Comparison of ENCODE assay signal across 30 cellular contexts in genomic region chr9:129339539-129340157, GRCh38.
DNase-seq lines count a peak whose midpoint lies in the region; ATAC-seq, FAIRE-seq and TF ChIP-seq lines count a peak whose summit lies in the region.
"Had no signal": no experiment of that assay in that cellular context is flagged by ENCODE, and none has a peak within 500 bp of the region (broad histone marks: within the 10 kb centered on the region; RNA-seq: fewer than 3 reads in every experiment).

No MANE protein-coding gene starts in this region.

- H3K18ac ChIP-seq in IMR-90 (ENCODE audit: low read depth, low read length): peak overlapping the region; percentile 78

- WGBS in A549 (ENCODE audit: missing lambda C conversion rate): 99% methylated on average over 3 of the region's 3 CpGs
- WGBS in IMR-90 (ENCODE audit: extremely low coverage in 2 of 2, insufficient read length in 1 of 2), 2 experiments: 87 to 100% methylated on average over 2 to 3 of the region's 3 CpGs

- POLR2A ChIA-PET in A549 (lab: Yijun Ruan, JAX) (no interaction called here), IMR-90 (lab: Charles Lee; ENCODE audit: unreplicated experiment) (no interaction called here)
- POLR2A ChIA-PET in activated CD4-positive, alpha-beta T cell treated with anti-CD3 and anti-CD28 coated beads for 36 hours (lab: Charles Lee): no interaction called here

- H2BK15ac ChIP-seq in IMR-90 (ENCODE audit: low read depth, low read length): peak overlapping the region; percentile 85; the same call in 2 of the 3 replicates

- H2AK5ac ChIP-seq in IMR-90 (ENCODE audit: low read depth, low read length): peak overlapping the region; percentile 90

- H2BK5ac ChIP-seq in IMR-90 (ENCODE audit: low read depth, low read length, poor library complexity, severe bottlenecking): peak overlapping the region; percentile 85

- in situ Hi-C loops in IMR-90 (cut with MboI; ENCODE audit: low sequenced_read_pairs): loop anchor here (10.0 kb wide), 1 partner anchor 265 kb away; no protein-coding TSS in a partner anchor

- peak overlapping the region; percentile 83 for H3K23ac ChIP-seq in IMR-90 (ENCODE audit: low read depth, low read length)

- no peak for FAIRE-seq in A549 (lab: Jason Lieb, UNC)

- no peak overlapping the region for H3K27ac Mint-ChIP-seq in activated CD4-positive, alpha-beta T cell treated with anti-CD3 and anti-CD28 coated beads for 36 hours
- H3K27ac Mint-ChIP-seq: activated CD4-positive, alpha-beta T cell treated with anti-CD3 and anti-CD28 coated beads, Interleukin-2, amount 10 ng/mL, durations not matched to agents 24 days and 14 days; B cell had no signal

- H2AK9ac ChIP-seq in IMR-90 (replicated peaks; ENCODE audit: low read depth, low read length, poor library complexity): peak overlapping the region; percentile 91

- H3K4me2 ChIP-seq in A549: no peak overlapping the region
- no peak overlapping the region for H3K4me2 ChIP-seq in IMR-90 (ENCODE audit: low read depth, low read length)
- H3K4me2 ChIP-seq in osteoblast (ENCODE audit: insufficient read depth, low read length): peak overlapping the region; percentile 2

- H3K9me1 ChIP-seq in IMR-90 (ENCODE audit: insufficient read depth, low read length): peaks cover 31% of the 10 kb centered on the region

- TF ChIP-seq CTCF in A549 (IDR thresholded peaks at IDR 0.05) (no peak), IMR-90 (conservative IDR thresholded peaks at IDR 0.05; ENCODE audit: low read depth, low read length) (no peak), dorsolateral prefrontal cortex (IDR thresholded peaks at IDR 0.05 in 54 of 56, conservative IDR thresholded peaks at IDR 0.05 in 2 of 56; ENCODE audit: low read depth in 1 of 56, partially characterized antibody in 56 of 56) (no peak), osteoblast (IDR thresholded peaks at IDR 0.05; ENCODE audit: extremely low read depth, low read depth, low read length) (no peak)

- CTCF ChIA-PET in A549 (lab: Yijun Ruan, JAX) (interaction anchor here (1.0 to 1.6 kb wide), 3 partner anchors 17 to 200 kb away, joined by 3 to 4 read pairs (median 3); no protein-coding TSS in a partner anchor), IMR-90 (lab: Yijun Ruan, JAX) (no interaction called here)
- CTCF ChIA-PET in activated CD4-positive, alpha-beta T cell treated with anti-CD3 and anti-CD28 coated beads for 36 hours (lab: Charles Lee): interaction anchor here (1.2 kb wide), 1 partner anchor 19 kb away, joined by 5 read pairs; no protein-coding TSS in a partner anchor

- H4K5ac ChIP-seq in IMR-90 (ENCODE audit: low read depth, low read length): peak overlapping the region; percentile 81

- H3K27me3 ChIP-seq in IMR-90 (ENCODE audit: control insufficient read depth, insufficient read depth, low read length): no peaks in the 10 kb centered on the region
- H3K27me3 ChIP-seq in dorsolateral prefrontal cortex: no peaks in the 10 kb centered on the region
- no peaks in the 10 kb centered on the region for H3K27me3 ChIP-seq in osteoblast (ENCODE audit: insufficient read depth, low read length)
- H3K27me3 ChIP-seq: adrenal gland, colonic mucosa, heart right ventricle, right atrium auricular region, upper lobe of right lung had no signal

- H3K4me3 Mint-ChIP-seq in activated CD4-positive, alpha-beta T cell treated with anti-CD3 and anti-CD28 coated beads for 36 hours: no peak overlapping the region
- H3K4me3 Mint-ChIP-seq: activated CD4-positive, alpha-beta T cell treated with anti-CD3 and anti-CD28 coated beads, Interleukin-2, amount 10 ng/mL, durations not matched to agents 24 days and 14 days; B cell had no signal

- H3K36me3 ChIP-seq in IMR-90 (ENCODE audit: control insufficient read depth, insufficient read depth, low read length): no peaks in the 10 kb centered on the region
- H3K36me3 ChIP-seq in osteoblast (ENCODE audit: insufficient read depth, low read length): peaks cover 5% of the 10 kb centered on the region
- H3K36me3 ChIP-seq: adrenal gland, colonic mucosa, heart right ventricle, right atrium auricular region, upper lobe of right lung, WERI-Rb-1 had no signal

- H4K91ac ChIP-seq in IMR-90 (ENCODE audit: insufficient read depth, low read depth, low read length): peak overlapping the region; percentile 72

- ATAC-seq in A549 (no peak), IMR-90 (ENCODE audit: low read depth) (no peak), HG02763 (IDR thresholded peaks at IDR 0.05; ENCODE audit: unreplicated experiment) (no peak), HG03159 (IDR thresholded peaks at IDR 0.05; ENCODE audit: unreplicated experiment) (no peak)
- ATAC-seq in activated CD4-positive, alpha-beta T cell treated with anti-CD3 and anti-CD28 coated beads for 36 hours: no peak
- ATAC-seq: heart right ventricle, upper lobe of right lung had no signal

- H2BK120ac ChIP-seq in IMR-90 (ENCODE audit: low read depth, low read length): peak overlapping the region; percentile 85

- H4K20me1 ChIP-seq in IMR-90 (ENCODE audit: insufficient read depth, low read length): no peaks in the 10 kb centered on the region
- H4K20me1 ChIP-seq in osteoblast (ENCODE audit: insufficient read depth, low read length): no peaks in the 10 kb centered on the region

- H3K56ac ChIP-seq in IMR-90 (ENCODE audit: extremely low read depth, insufficient read depth, low read length): peak overlapping the region; percentile 50

- no peaks in the 10 kb centered on the region for H3K9me3 ChIP-seq in A549
- H3K9me3 ChIP-seq in IMR-90 (ENCODE audit: control insufficient read depth, insufficient read depth, low read length): no peaks in the 10 kb centered on the region
- H3K9me3 ChIP-seq in osteoblast (ENCODE audit: low read depth, low read length): no peaks in the 10 kb centered on the region
- H3K9me3 ChIP-seq: adrenal gland, colonic mucosa, heart right ventricle, right atrium auricular region, upper lobe of right lung had no signal

- H3K4me1 ChIP-seq in A549: peaks cover 49% of the 10 kb centered on the region
- peaks cover 35% of the 10 kb centered on the region for H3K4me1 ChIP-seq in IMR-90 (ENCODE audit: control insufficient read depth, insufficient read depth, low read length)
- H3K4me1 ChIP-seq in osteoblast (ENCODE audit: insufficient read depth, low read length): peaks cover 40% of the 10 kb centered on the region

- peaks cover 0 to 18% of the 10 kb centered on the region in 2 experiments; a peak in 2 of 4 replicates for H3K79me1 ChIP-seq in IMR-90 (ENCODE audit: low read depth in 1 of 2, low read length in 2 of 2)

- H2AFZ ChIP-seq in IMR-90 (replicated peaks; ENCODE audit: low read length, poor library complexity): peak overlapping the region; percentile 81
- H2AFZ ChIP-seq in osteoblast (ENCODE audit: low read length): peak overlapping the region; percentile 24
- H2AFZ ChIP-seq: parathyroid adenoma had no signal

- no peaks in the 10 kb centered on the region for H3K36me3 Mint-ChIP-seq in activated CD4-positive, alpha-beta T cell treated with anti-CD3 and anti-CD28 coated beads for 36 hours (ENCODE audit: low read depth)

- H3K4me1 Mint-ChIP-seq in activated CD4-positive, alpha-beta T cell treated with anti-CD3 and anti-CD28 coated beads for 36 hours: peaks cover 23% of the 10 kb centered on the region

- no TSS peak for BruUV-seq in IMR-90 (replicated peaks; lab: Mats Ljungman, UMichigan)

- peak overlapping the region; percentile 95 for H3K4ac ChIP-seq in IMR-90 (ENCODE audit: low read depth, low read length)

- intact Hi-C loops in IMR-90 (cut with micrococcal nuclease): no loop called here
- intact Hi-C loops in dorsolateral prefrontal cortex (cut with DNase I): loop anchor here in 1 of 2 donors (5.0 kb wide), 1 partner anchor 63 kb away; no protein-coding TSS in a partner anchor
- intact Hi-C loops in activated CD4-positive, alpha-beta T cell treated with anti-CD3 and anti-CD28 coated beads for 36 hours (cut with DNase I, micrococcal nuclease): loop anchor here in 1 of 2 experiments (5.0 kb wide), 2 partner anchors 162 to 197 kb away; partner anchors contain the start of gene IER5L

- H3K4me3 ChIP-seq in A549 (no peak overlapping the region), IMR-90 (ENCODE audit: insufficient read depth, low read depth, low read length) (no peak overlapping the region), dorsolateral prefrontal cortex (peak overlapping the region in 15 of 59 donors; percentile 6 to 33 (median 17)), osteoblast (ENCODE audit: insufficient read depth, low read length) (no peak overlapping the region)
- H3K4me3 ChIP-seq: adrenal gland, colonic mucosa, heart right ventricle, lung, right atrium auricular region, upper lobe of right lung had no signal

- H3K27ac ChIP-seq in A549: peak overlapping the region; percentile 64 to 99; a peak in 5 of 6 replicates
- peak overlapping the region; percentile 24 for H3K27ac ChIP-seq in IMR-90 (ENCODE audit: insufficient read depth, low read length)
- H3K27ac ChIP-seq in dorsolateral prefrontal cortex: peak overlapping the region in 46 of 59 donors; percentile 6 to 94 (median 68)
- H3K27ac ChIP-seq in osteoblast (ENCODE audit: low read depth, low read length): peak overlapping the region; percentile 4
- H3K27ac ChIP-seq: colonic mucosa, parathyroid adenoma, right atrium auricular region, WERI-Rb-1 had no signal

- no peak for TF ChIP-seq EP300 in A549 (IDR thresholded peaks at IDR 0.05)

- dilution Hi-C loops in IMR-90 (cut with HindIII; ENCODE audit: low sequenced_read_pairs, unreplicated experiment): no loop called here

- peak overlapping the region; percentile 85 for H3K14ac ChIP-seq in IMR-90 (replicated peaks; ENCODE audit: low read depth, low read length)

- no peaks in the 10 kb centered on the region for H3K9me3 Mint-ChIP-seq in activated CD4-positive, alpha-beta T cell treated with anti-CD3 and anti-CD28 coated beads for 36 hours (ENCODE audit: low read depth)
- H3K9me3 Mint-ChIP-seq: activated CD4-positive, alpha-beta T cell treated with anti-CD3 and anti-CD28 coated beads, Interleukin-2, amount 10 ng/mL, durations not matched to agents 24 days and 14 days had no signal

- peaks cover 4% of the 10 kb centered on the region for H3K27me3 Mint-ChIP-seq in activated CD4-positive, alpha-beta T cell treated with anti-CD3 and anti-CD28 coated beads for 36 hours

- no peaks in the 10 kb centered on the region for H3K79me2 ChIP-seq in osteoblast (ENCODE audit: insufficient read depth, low read length)
- H3K79me2 ChIP-seq: parathyroid adenoma had no signal

- H4K8ac ChIP-seq in IMR-90 (ENCODE audit: low read depth in 2 of 2, low read length in 2 of 2): peak overlapping the region; percentile 46 to 90

- no peak for TF ChIP-seq RAD21 in A549 (conservative IDR thresholded peaks at IDR 0.05 in 1 of 2, IDR thresholded peaks at IDR 0.05 in 1 of 2)
- TF ChIP-seq RAD21 in IMR-90 (IDR thresholded peaks at IDR 0.05; ENCODE audit: low read length): no peak

- TF ChIP-seq POLR2A in A549 (IDR thresholded peaks at IDR 0.05; ENCODE audit: low read length) (no peak), IMR-90 (IDR thresholded peaks at IDR 0.05; ENCODE audit: low read depth, low read length) (no peak)

- H2BK20ac ChIP-seq in IMR-90 (ENCODE audit: low read depth, low read length): peak overlapping the region; percentile 91

- DNase-seq in A549 (ENCODE audit: low read depth in 1 of 2, low spot score in 1 of 2): no peak
- DNase-seq in IMR-90: no peak
- DNase-seq in dorsolateral prefrontal cortex: no peak
- peak; percentile 66 for DNase-seq in osteoblast (ENCODE audit: insufficient read length, low spot score, missing footprints)
- DNase-seq in activated gamma-delta T cell (lab: John Stamatoyannopoulos, UW): no peak
- no peak for DNase-seq in activated CD4-positive, alpha-beta T cell treated with anti-CD3 and anti-CD28 coated beads for 36 hours
- DNase-seq: activated CD4-positive, alpha-beta T cell treated with anti-CD3 and anti-CD28 coated beads, Interleukin-2, amount 10 ng/mL, durations not matched to agents 24 days and 14 days; activated naive CD4-positive, alpha-beta T cell; activated T-cell treated with anti-CD3 and anti-CD28 coated beads, Interleukin-2, amount 50 U/mL, for 48 hours; adrenal gland; colonic mucosa; effector memory CD4-positive, alpha-beta T cell; heart right ventricle; kidney glomerular epithelial cell; NCI-H1092; NCI-H187; NCI-H524 treated with DMSO at 0.1 percent for 48 hours; NK-92 treated with Interleukin-12 subunit alpha and Interleukin-12 subunit beta, amount 100 ng/mL, for 24 hours; SHP77 treated with DMSO at 0.1 percent for 48 hours; stimulated activated CD4-positive, alpha-beta T cell treated with anti-CD3 and anti-CD28 coated beads, Interleukin-2, amount 100 ng/mL, for 48 hours; SW 1271; T-helper 9 cell; upper lobe of right lung; WERI-Rb-1 had no signal

- H3K9ac ChIP-seq in IMR-90 (ENCODE audit: low read depth, low read length): peak overlapping the region; percentile 4; the same call in 1 of the 2 replicates
- H3K9ac ChIP-seq: parathyroid adenoma had no signal

Comparison
In these comparisons a context has a peak if more than half of its experiments do, and no peak if none do; other contexts are left out.
1. H3K27ac ChIP-seq: peak in every context shown above with its lines; median percentile 82 in A549; 68 in dorsolateral prefrontal cortex; 24 in IMR-90; 4 in osteoblast.